In genomic region chr13:113990321-113990837, GRCh38 we compare ENCODE assay signal across 18 cellular contexts. TPM values are rescaled to one million over a fixed set of nuclear protein-coding genes. Genes with fewer than 3 reads are reported as not detected.
DNase-seq lines count a peak whose midpoint lies in the region; ATAC-seq and TF ChIP-seq lines count a peak whose summit lies in the region.
"Had no signal": no experiment of that assay in that cellular context is flagged by ENCODE, and none has a peak within 500 bp of the region (broad histone marks: within the 10 kb centered on the region; RNA-seq: fewer than 3 reads in every experiment).

No MANE protein-coding gene starts in this region.

- DNase-seq in activated CD4-positive, alpha-beta T cell treated with anti-CD3 and anti-CD28 coated beads for 36 hours, result peak; percentile 4
- no peak for DNase-seq in activated CD4-positive, alpha-beta T cell treated with anti-CD3 and anti-CD28 coated beads for 48 hours
- no peak for DNase-seq in activated naive CD4-positive, alpha-beta T cell treated with anti-CD3 and anti-CD28 coated beads, Interleukin-2, amount 50 U/mL, for 72 hours (ENCODE audit: low spot score in 2 of 2)
- DNase-seq in mucosa of descending colon (peak in 2 of 3 donors; percentile 17 to 21), WTC11 (ENCODE audit: low spot score) (no peak)
- DNase-seq in stimulated activated naive CD8-positive, alpha-beta T cell treated with anti-CD3 and anti-CD28 coated beads, Interleukin-15, amount 100 ng/mL, for 72 hours, result no peak
- DNase-seq in stimulated activated CD4-positive, alpha-beta T cell treated with anti-CD3 and anti-CD28 coated beads, Interleukin-15, amount 100 ng/mL, for 24 hours, result no peak
- DNase-seq: activated CD4-positive, alpha-beta T cell treated with anti-CD3 and anti-CD28 coated beads, Interleukin-2, amount 50 U/mL, for 48 hours; CD4-positive, CD25-positive, alpha-beta regulatory T cell; effector CD4-positive, alpha-beta T cell; EL; GOT3; NCI-H1694 treated with DMSO at 0.1 percent for 48 hours; NCI-H446 treated with DMSO at 0.1 percent for 48 hours had no signal

- no peaks in the 10 kb centered on the region for H3K4me1 ChIP-seq in mucosa of descending colon (ENCODE audit: low read depth)
- H3K4me1 ChIP-seq: SJSA1 had no signal

- peak overlapping the region; percentile 71 for H3K27ac Mint-ChIP-seq in activated CD4-positive, alpha-beta T cell treated with anti-CD3 and anti-CD28 coated beads for 36 hours
- H3K27ac Mint-ChIP-seq in activated naive CD4-positive, alpha-beta T cell treated with anti-CD3 and anti-CD28 coated beads, Interleukin-2, amount 50 U/mL, for 72 hours, result peak overlapping the region; percentile 45 to 66
- peak overlapping the region; percentile 58 to 79 for H3K27ac Mint-ChIP-seq in stimulated activated naive CD8-positive, alpha-beta T cell treated with anti-CD3 and anti-CD28 coated beads, Interleukin-15, amount 100 ng/mL, for 72 hours
- H3K27ac Mint-ChIP-seq in WTC11, result no peak overlapping the region

- no peak for TF ChIP-seq CTCF in mucosa of descending colon (IDR thresholded peaks at IDR 0.05)
- no peak for TF ChIP-seq CTCF in WTC11 (IDR thresholded peaks at IDR 0.05)

- no peaks in the 10 kb centered on the region for H3K36me3 ChIP-seq in mucosa of descending colon (ENCODE audit: low read depth)

- no peak overlapping the region for H3K4me3 Mint-ChIP-seq in activated CD4-positive, alpha-beta T cell treated with anti-CD3 and anti-CD28 coated beads for 36 hours
- H3K4me3 Mint-ChIP-seq in stimulated activated naive CD8-positive, alpha-beta T cell treated with anti-CD3 and anti-CD28 coated beads, Interleukin-15, amount 100 ng/mL, for 72 hours, result no peak overlapping the region
- H3K4me3 Mint-ChIP-seq in WTC11, result no peak overlapping the region
- H3K4me3 Mint-ChIP-seq: CD4-positive, CD25-positive, alpha-beta regulatory T cell had no signal

- POLR2A ChIA-PET in activated CD4-positive, alpha-beta T cell treated with anti-CD3 and anti-CD28 coated beads for 36 hours (lab: Charles Lee), result no interaction called here
- POLR2A ChIA-PET in WTC11 (lab: Charles Lee), result no interaction called here

- peaks cover 7% of the 10 kb centered on the region for H3K4me1 Mint-ChIP-seq in activated CD4-positive, alpha-beta T cell treated with anti-CD3 and anti-CD28 coated beads for 36 hours
- H3K4me1 Mint-ChIP-seq in stimulated activated naive CD8-positive, alpha-beta T cell treated with anti-CD3 and anti-CD28 coated beads, Interleukin-15, amount 100 ng/mL, for 72 hours, result peaks cover 7% of the 10 kb centered on the region
- no peaks in the 10 kb centered on the region for H3K4me1 Mint-ChIP-seq in WTC11

- H3K27me3 Mint-ChIP-seq in activated CD4-positive, alpha-beta T cell treated with anti-CD3 and anti-CD28 coated beads for 36 hours, result no peaks in the 10 kb centered on the region
- H3K27me3 Mint-ChIP-seq in stimulated activated naive CD8-positive, alpha-beta T cell treated with anti-CD3 and anti-CD28 coated beads, Interleukin-15, amount 100 ng/mL, for 72 hours, result no peaks in the 10 kb centered on the region
- H3K27me3 Mint-ChIP-seq in WTC11 (ENCODE audit: low read depth), result no peaks in the 10 kb centered on the region

- intact Hi-C loops in activated CD4-positive, alpha-beta T cell treated with anti-CD3 and anti-CD28 coated beads for 36 hours (cut with DNase I, micrococcal nuclease), result no loop called here
- intact Hi-C loops in mucosa of descending colon (cut with DNase I, micrococcal nuclease), result no loop called here

- H3K4me3 ChIP-seq in mucosa of descending colon, result no peak overlapping the region
- H3K4me3 ChIP-seq: hepatocyte, psoas muscle, SJSA1 had no signal

- CTCF ChIA-PET in activated CD4-positive, alpha-beta T cell treated with anti-CD3 and anti-CD28 coated beads for 36 hours (lab: Charles Lee), result no interaction called here
- CTCF ChIA-PET in WTC11 (lab: Charles Lee), result no interaction called here

- no peaks in the 10 kb centered on the region for H3K9me3 ChIP-seq in mucosa of descending colon
- H3K9me3 ChIP-seq: psoas muscle, SJSA1 had no signal

- peaks cover 2% of the 10 kb centered on the region for H3K9me3 Mint-ChIP-seq in activated CD4-positive, alpha-beta T cell treated with anti-CD3 and anti-CD28 coated beads for 36 hours (ENCODE audit: low read depth)
- peaks cover 8 to 12% of the 10 kb centered on the region in 2 donors for H3K9me3 Mint-ChIP-seq in activated naive CD4-positive, alpha-beta T cell treated with anti-CD3 and anti-CD28 coated beads, Interleukin-2, amount 50 U/mL, for 72 hours
- H3K9me3 Mint-ChIP-seq in stimulated activated naive CD8-positive, alpha-beta T cell treated with anti-CD3 and anti-CD28 coated beads, Interleukin-15, amount 100 ng/mL, for 72 hours, result peaks cover 13 to 19% of the 10 kb centered on the region in 2 donors
- H3K9me3 Mint-ChIP-seq in WTC11, result peaks cover 30% of the 10 kb centered on the region

- ATAC-seq in activated CD4-positive, alpha-beta T cell treated with anti-CD3 and anti-CD28 coated beads for 36 hours, result no peak
- ATAC-seq in activated naive CD4-positive, alpha-beta T cell treated with anti-CD3 and anti-CD28 coated beads, Interleukin-2, amount 50 U/mL, for 72 hours, result peak in 1 of 2 donors; percentile 37
- ATAC-seq in mucosa of descending colon, result no peak
- ATAC-seq in stimulated activated naive CD8-positive, alpha-beta T cell treated with anti-CD3 and anti-CD28 coated beads, Interleukin-15, amount 100 ng/mL, for 72 hours, result no peak
- no peak for ATAC-seq in WTC11
- ATAC-seq in GM18511 (IDR thresholded peaks at IDR 0.05; ENCODE audit: unreplicated experiment), result no peak

- peaks cover 35% of the 10 kb centered on the region for H3K36me3 Mint-ChIP-seq in activated CD4-positive, alpha-beta T cell treated with anti-CD3 and anti-CD28 coated beads for 36 hours (ENCODE audit: low read depth)
- peaks cover 16 to 28% of the 10 kb centered on the region in 2 donors for H3K36me3 Mint-ChIP-seq in activated naive CD4-positive, alpha-beta T cell treated with anti-CD3 and anti-CD28 coated beads, Interleukin-2, amount 50 U/mL, for 72 hours
- H3K36me3 Mint-ChIP-seq in WTC11, result peaks cover 39% of the 10 kb centered on the region

TF ChIP-seq in WTC11, 78 proteins besides CTCF, POLR2A, EP300 and RAD21 (continues in another document):
- TF ChIP-seq, protein P1, sequence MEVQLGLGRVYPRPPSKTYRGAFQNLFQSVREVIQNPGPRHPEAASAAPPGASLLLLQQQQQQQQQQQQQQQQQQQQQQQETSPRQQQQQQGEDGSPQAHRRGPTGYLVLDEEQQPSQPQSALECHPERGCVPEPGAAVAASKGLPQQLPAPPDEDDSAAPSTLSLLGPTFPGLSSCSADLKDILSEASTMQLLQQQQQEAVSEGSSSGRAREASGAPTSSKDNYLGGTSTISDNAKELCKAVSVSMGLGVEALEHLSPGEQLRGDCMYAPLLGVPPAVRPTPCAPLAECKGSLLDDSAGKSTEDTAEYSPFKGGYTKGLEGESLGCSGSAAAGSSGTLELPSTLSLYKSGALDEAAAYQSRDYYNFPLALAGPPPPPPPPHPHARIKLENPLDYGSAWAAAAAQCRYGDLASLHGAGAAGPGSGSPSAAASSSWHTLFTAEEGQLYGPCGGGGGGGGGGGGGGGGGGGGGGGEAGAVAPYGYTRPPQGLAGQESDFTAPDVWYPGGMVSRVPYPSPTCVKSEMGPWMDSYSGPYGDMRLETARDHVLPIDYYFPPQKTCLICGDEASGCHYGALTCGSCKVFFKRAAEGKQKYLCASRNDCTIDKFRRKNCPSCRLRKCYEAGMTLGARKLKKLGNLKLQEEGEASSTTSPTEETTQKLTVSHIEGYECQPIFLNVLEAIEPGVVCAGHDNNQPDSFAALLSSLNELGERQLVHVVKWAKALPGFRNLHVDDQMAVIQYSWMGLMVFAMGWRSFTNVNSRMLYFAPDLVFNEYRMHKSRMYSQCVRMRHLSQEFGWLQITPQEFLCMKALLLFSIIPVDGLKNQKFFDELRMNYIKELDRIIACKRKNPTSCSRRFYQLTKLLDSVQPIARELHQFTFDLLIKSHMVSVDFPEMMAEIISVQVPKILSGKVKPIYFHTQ (CRISPR knock-in tag; IDR thresholded peaks at IDR 0.05), result no peak
- no peak for TF ChIP-seq FOXP1 (CRISPR knock-in tag; IDR thresholded peaks at IDR 0.05; ENCODE audit: borderline replicate concordance)
- TF ChIP-seq USF2 (CRISPR knock-in tag; IDR thresholded peaks at IDR 0.05), result no peak
- TF ChIP-seq ZNF396 (CRISPR knock-in tag; IDR thresholded peaks at IDR 0.05; ENCODE audit: borderline replicate concordance), result no peak
- TF ChIP-seq NFE2L1 (CRISPR knock-in tag; IDR thresholded peaks at IDR 0.05), result no peak
- TF ChIP-seq E2F4 (CRISPR knock-in tag; IDR thresholded peaks at IDR 0.05; ENCODE audit: borderline replicate concordance, low read depth), result no peak

RNA-seq across cellular contexts. Expression of gene C13orf46, which starts 16.5 kb away (rescaled TPM):
- 1 to 10 TPM; 1.6 to 2.2 TPM for total RNA-seq in activated CD4-positive, alpha-beta T cell treated with anti-CD3 and anti-CD28 coated beads for 36 hours
- 1 to 10 TPM in 1 of 2 donors, under 1 TPM in 1; 0.61 to 3.6 TPM for total RNA-seq in activated naive CD4-positive, alpha-beta T cell treated with anti-CD3 and anti-CD28 coated beads, Interleukin-2, amount 50 U/mL, for 72 hours
- total RNA-seq in mucosa of descending colon (1 to 10 TPM; 1.3 to 1.8 (median 1.6) TPM), WTC11 (2021) (0.27 to 0.50 TPM (median 0.37 TPM) in 3 replicates)
- total RNA-seq: SJSA1 had no signal

Comparison
In these comparisons a context has a peak if more than half of its experiments do, and no peak if none do; other contexts are left out.
1. DNase-seq: peak in activated CD4-positive, alpha-beta T cell treated with anti-CD3 and anti-CD28 coated beads for 36 hours (single experiment) and mucosa of descending colon (2 of 3); none in activated CD4-positive, alpha-beta T cell treated with anti-CD3 and anti-CD28 coated beads for 48 hours (single experiment), activated naive CD4-positive, alpha-beta T cell treated with anti-CD3 and anti-CD28 coated beads, Interleukin-2, amount 50 U/mL, for 72 hours (0 of 2), stimulated activated naive CD8-positive, alpha-beta T cell treated with anti-CD3 and anti-CD28 coated beads, Interleukin-15, amount 100 ng/mL, for 72 hours (0 of 2), WTC11 (single experiment) and stimulated activated CD4-positive, alpha-beta T cell treated with anti-CD3 and anti-CD28 coated beads, Interleukin-15, amount 100 ng/mL, for 24 hours (single experiment).